1 cellular context compared by ENCODE assay signal in the genomic region with DNA sequence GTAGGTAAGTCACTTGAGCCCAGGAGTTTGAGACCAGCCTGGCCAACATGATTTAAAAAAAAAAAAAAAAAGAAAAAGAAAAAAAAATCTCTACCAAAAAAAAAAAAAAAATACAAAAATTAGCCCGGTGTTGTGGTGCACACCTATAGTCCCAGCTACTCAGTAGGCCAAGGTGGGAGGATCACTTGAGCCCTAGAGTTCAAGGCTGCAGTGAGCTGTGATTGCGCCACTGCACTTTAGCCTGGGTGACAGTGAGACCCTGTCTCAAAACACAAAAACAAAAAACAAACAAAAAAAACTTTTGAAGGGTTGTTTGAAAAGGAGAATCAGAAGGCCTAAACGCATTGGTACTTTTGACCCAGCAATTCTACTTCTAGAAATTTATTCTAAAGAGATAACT.
TF ChIP-seq lines count a peak whose summit lies in the region.

No MANE protein-coding gene starts in this region.

TF ChIP-seq in HepG2, 621 proteins besides CTCF, POLR2A, EP300 and RAD21 (continued from another document and continues in another):
- TF ChIP-seq, protein P1, sequence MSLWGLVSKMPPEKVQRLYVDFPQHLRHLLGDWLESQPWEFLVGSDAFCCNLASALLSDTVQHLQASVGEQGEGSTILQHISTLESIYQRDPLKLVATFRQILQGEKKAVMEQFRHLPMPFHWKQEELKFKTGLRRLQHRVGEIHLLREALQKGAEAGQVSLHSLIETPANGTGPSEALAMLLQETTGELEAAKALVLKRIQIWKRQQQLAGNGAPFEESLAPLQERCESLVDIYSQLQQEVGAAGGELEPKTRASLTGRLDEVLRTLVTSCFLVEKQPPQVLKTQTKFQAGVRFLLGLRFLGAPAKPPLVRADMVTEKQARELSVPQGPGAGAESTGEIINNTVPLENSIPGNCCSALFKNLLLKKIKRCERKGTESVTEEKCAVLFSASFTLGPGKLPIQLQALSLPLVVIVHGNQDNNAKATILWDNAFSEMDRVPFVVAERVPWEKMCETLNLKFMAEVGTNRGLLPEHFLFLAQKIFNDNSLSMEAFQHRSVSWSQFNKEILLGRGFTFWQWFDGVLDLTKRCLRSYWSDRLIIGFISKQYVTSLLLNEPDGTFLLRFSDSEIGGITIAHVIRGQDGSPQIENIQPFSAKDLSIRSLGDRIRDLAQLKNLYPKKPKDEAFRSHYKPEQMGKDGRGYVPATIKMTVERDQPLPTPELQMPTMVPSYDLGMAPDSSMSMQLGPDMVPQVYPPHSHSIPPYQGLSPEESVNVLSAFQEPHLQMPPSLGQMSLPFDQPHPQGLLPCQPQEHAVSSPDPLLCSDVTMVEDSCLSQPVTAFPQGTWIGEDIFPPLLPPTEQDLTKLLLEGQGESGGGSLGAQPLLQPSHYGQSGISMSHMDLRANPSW (CRISPR knock-in tag; IDR thresholded peaks at IDR 0.05; ENCODE audit: borderline replicate concordance): no peak
- no peak for TF ChIP-seq HOXA9 (CRISPR knock-in tag; IDR thresholded peaks at IDR 0.05; ENCODE audit: borderline replicate concordance)
- 0 out of 2 replicates have a peak, but pooled peaks have one; percentile 13 for TF ChIP-seq SOX5 (CRISPR knock-in tag; IDR thresholded peaks at IDR 0.05; ENCODE audit: borderline replicate concordance)
- no peak for TF ChIP-seq MED8 (CRISPR knock-in tag; IDR thresholded peaks at IDR 0.05; ENCODE audit: insufficient replicate concordance)
- no peak for TF ChIP-seq PAWR (CRISPR knock-in tag; IDR thresholded peaks at IDR 0.05; ENCODE audit: borderline replicate concordance)
- TF ChIP-seq, protein P2, sequence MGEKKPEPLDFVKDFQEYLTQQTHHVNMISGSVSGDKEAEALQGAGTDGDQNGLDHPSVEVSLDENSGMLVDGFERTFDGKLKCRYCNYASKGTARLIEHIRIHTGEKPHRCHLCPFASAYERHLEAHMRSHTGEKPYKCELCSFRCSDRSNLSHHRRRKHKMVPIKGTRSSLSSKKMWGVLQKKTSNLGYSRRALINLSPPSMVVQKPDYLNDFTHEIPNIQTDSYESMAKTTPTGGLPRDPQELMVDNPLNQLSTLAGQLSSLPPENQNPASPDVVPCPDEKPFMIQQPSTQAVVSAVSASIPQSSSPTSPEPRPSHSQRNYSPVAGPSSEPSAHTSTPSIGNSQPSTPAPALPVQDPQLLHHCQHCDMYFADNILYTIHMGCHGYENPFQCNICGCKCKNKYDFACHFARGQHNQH (CRISPR knock-in tag; IDR thresholded peaks at IDR 0.05): no peak
- no peak for TF ChIP-seq FOXP1 (IDR thresholded peaks at IDR 0.05)
- peak; percentile 64 for TF ChIP-seq FOXP1 (CRISPR knock-in tag; IDR thresholded peaks at IDR 0.05)
- TF ChIP-seq, protein P3, sequence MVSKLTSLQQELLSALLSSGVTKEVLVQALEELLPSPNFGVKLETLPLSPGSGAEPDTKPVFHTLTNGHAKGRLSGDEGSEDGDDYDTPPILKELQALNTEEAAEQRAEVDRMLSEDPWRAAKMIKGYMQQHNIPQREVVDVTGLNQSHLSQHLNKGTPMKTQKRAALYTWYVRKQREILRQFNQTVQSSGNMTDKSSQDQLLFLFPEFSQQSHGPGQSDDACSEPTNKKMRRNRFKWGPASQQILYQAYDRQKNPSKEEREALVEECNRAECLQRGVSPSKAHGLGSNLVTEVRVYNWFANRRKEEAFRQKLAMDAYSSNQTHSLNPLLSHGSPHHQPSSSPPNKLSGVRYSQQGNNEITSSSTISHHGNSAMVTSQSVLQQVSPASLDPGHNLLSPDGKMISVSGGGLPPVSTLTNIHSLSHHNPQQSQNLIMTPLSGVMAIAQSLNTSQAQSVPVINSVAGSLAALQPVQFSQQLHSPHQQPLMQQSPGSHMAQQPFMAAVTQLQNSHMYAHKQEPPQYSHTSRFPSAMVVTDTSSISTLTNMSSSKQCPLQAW (CRISPR knock-in tag; IDR thresholded peaks at IDR 0.05): no peak
- no peak for TF ChIP-seq ZNF773 (CRISPR knock-in tag; IDR thresholded peaks at IDR 0.05; ENCODE audit: borderline replicate concordance)
- peak; percentile 47; the same call in 1 of the 2 replicates for TF ChIP-seq FOXK1 (CRISPR knock-in tag; IDR thresholded peaks at IDR 0.05; ENCODE audit: borderline replicate concordance, low read depth)
- no peak for TF ChIP-seq MIXL1 (CRISPR knock-in tag; IDR thresholded peaks at IDR 0.05)
- TF ChIP-seq, protein P4, sequence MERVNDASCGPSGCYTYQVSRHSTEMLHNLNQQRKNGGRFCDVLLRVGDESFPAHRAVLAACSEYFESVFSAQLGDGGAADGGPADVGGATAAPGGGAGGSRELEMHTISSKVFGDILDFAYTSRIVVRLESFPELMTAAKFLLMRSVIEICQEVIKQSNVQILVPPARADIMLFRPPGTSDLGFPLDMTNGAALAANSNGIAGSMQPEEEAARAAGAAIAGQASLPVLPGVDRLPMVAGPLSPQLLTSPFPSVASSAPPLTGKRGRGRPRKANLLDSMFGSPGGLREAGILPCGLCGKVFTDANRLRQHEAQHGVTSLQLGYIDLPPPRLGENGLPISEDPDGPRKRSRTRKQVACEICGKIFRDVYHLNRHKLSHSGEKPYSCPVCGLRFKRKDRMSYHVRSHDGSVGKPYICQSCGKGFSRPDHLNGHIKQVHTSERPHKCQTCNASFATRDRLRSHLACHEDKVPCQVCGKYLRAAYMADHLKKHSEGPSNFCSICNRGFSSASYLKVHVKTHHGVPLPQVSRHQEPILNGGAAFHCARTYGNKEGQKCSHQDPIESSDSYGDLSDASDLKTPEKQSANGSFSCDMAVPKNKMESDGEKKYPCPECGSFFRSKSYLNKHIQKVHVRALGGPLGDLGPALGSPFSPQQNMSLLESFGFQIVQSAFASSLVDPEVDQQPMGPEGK (CRISPR knock-in tag; IDR thresholded peaks at IDR 0.05): no peak
- TF ChIP-seq SIN3B (IDR thresholded peaks at IDR 0.05; ENCODE audit: low read length): no peak
- TF ChIP-seq PHF20 (CRISPR knock-in tag; IDR thresholded peaks at IDR 0.05): no peak
- TF ChIP-seq, protein P5, sequence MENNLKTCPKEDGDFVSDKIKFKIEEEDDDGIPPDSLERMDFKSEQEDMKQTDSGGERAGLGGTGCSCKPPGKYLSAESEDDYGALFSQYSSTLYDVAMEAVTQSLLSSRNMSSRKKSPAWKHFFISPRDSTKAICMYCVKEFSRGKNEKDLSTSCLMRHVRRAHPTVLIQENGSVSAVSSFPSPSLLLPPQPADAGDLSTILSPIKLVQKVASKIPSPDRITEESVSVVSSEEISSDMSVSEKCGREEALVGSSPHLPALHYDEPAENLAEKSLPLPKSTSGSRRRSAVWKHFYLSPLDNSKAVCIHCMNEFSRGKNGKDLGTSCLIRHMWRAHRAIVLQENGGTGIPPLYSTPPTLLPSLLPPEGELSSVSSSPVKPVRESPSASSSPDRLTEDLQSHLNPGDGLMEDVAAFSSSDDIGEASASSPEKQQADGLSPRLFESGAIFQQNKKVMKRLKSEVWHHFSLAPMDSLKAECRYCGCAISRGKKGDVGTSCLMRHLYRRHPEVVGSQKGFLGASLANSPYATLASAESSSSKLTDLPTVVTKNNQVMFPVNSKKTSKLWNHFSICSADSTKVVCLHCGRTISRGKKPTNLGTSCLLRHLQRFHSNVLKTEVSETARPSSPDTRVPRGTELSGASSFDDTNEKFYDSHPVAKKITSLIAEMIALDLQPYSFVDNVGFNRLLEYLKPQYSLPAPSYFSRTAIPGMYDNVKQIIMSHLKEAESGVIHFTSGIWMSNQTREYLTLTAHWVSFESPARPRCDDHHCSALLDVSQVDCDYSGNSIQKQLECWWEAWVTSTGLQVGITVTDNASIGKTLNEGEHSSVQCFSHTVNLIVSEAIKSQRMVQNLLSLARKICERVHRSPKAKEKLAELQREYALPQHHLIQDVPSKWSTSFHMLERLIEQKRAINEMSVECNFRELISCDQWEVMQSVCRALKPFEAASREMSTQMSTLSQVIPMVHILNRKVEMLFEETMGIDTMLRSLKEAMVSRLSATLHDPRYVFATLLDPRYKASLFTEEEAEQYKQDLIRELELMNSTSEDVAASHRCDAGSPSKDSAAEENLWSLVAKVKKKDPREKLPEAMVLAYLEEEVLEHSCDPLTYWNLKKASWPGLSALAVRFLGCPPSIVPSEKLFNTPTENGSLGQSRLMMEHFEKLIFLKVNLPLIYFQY (CRISPR knock-in tag; IDR thresholded peaks at IDR 0.05; ENCODE audit: borderline replicate concordance): no peak
- no peak for TF ChIP-seq ZNF383 (CRISPR knock-in tag; IDR thresholded peaks at IDR 0.05; ENCODE audit: borderline replicate concordance)
- TF ChIP-seq ZNF33A (CRISPR knock-in tag; IDR thresholded peaks at IDR 0.05; ENCODE audit: borderline replicate concordance): no peak
- TF ChIP-seq, protein P6, sequence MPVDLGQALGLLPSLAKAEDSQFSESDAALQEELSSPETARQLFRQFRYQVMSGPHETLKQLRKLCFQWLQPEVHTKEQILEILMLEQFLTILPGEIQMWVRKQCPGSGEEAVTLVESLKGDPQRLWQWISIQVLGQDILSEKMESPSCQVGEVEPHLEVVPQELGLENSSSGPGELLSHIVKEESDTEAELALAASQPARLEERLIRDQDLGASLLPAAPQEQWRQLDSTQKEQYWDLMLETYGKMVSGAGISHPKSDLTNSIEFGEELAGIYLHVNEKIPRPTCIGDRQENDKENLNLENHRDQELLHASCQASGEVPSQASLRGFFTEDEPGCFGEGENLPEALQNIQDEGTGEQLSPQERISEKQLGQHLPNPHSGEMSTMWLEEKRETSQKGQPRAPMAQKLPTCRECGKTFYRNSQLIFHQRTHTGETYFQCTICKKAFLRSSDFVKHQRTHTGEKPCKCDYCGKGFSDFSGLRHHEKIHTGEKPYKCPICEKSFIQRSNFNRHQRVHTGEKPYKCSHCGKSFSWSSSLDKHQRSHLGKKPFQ (CRISPR knock-in tag; IDR thresholded peaks at IDR 0.05; ENCODE audit: insufficient replicate concordance): no peak
- TF ChIP-seq AGO2 (optimal IDR thresholded peaks at IDR 0.05; ENCODE audit: low read depth, low read length): no peak
- TF ChIP-seq RBFOX2 (IDR thresholded peaks at IDR 0.05; ENCODE audit: low read depth, low read length): no peak
- TF ChIP-seq, protein P7, sequence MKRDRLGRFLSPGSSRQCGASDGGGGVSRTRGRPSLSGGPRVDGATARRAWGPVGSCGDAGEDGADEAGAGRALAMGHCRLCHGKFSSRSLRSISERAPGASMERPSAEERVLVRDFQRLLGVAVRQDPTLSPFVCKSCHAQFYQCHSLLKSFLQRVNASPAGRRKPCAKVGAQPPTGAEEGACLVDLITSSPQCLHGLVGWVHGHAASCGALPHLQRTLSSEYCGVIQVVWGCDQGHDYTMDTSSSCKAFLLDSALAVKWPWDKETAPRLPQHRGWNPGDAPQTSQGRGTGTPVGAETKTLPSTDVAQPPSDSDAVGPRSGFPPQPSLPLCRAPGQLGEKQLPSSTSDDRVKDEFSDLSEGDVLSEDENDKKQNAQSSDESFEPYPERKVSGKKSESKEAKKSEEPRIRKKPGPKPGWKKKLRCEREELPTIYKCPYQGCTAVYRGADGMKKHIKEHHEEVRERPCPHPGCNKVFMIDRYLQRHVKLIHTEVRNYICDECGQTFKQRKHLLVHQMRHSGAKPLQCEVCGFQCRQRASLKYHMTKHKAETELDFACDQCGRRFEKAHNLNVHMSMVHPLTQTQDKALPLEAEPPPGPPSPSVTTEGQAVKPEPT (CRISPR knock-in tag; IDR thresholded peaks at IDR 0.05; ENCODE audit: low read depth): no peak
- TF ChIP-seq ZNF569 (CRISPR knock-in tag; IDR thresholded peaks at IDR 0.05; ENCODE audit: borderline replicate concordance): no peak
- no peak for TF ChIP-seq TCF7L2 (IDR thresholded peaks at IDR 0.05; ENCODE audit: low read depth, low read length)
- no peak for TF ChIP-seq ZNF446 (CRISPR knock-in tag; IDR thresholded peaks at IDR 0.05)
- TF ChIP-seq NFRKB (IDR thresholded peaks at IDR 0.05): no peak
- TF ChIP-seq, protein P8, sequence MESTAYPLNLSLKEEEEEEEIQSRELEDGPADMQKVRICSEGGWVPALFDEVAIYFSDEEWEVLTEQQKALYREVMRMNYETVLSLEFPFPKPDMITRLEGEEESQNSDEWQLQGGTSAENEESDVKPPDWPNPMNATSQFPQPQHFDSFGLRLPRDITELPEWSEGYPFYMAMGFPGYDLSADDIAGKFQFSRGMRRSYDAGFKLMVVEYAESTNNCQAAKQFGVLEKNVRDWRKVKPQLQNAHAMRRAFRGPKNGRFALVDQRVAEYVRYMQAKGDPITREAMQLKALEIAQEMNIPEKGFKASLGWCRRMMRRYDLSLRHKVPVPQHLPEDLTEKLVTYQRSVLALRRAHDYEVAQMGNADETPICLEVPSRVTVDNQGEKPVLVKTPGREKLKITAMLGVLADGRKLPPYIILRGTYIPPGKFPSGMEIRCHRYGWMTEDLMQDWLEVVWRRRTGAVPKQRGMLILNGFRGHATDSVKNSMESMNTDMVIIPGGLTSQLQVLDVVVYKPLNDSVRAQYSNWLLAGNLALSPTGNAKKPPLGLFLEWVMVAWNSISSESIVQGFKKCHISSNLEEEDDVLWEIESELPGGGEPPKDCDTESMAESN (CRISPR knock-in tag; conservative IDR thresholded peaks at IDR 0.05): no peak
- peak; percentile 65; the same call in 1 of the 2 replicates for TF ChIP-seq CEBPB (IDR thresholded peaks at IDR 0.05; ENCODE audit: borderline replicate concordance, low read depth, low read length)
- TF ChIP-seq SP1 (IDR thresholded peaks at IDR 0.05): no peak
- TF ChIP-seq SP1 (CRISPR knock-in tag; IDR thresholded peaks at IDR 0.05): no peak
- no peak for TF ChIP-seq GPN1 (CRISPR knock-in tag; IDR thresholded peaks at IDR 0.05; ENCODE audit: borderline replicate concordance)
- TF ChIP-seq NFE2 (CRISPR knock-in tag; IDR thresholded peaks at IDR 0.05): no peak
- no peak for TF ChIP-seq ZNF567 (CRISPR knock-in tag; IDR thresholded peaks at IDR 0.05; ENCODE audit: borderline replicate concordance)
- TF ChIP-seq ZMAT3 (CRISPR knock-in tag; conservative IDR thresholded peaks at IDR 0.05): no peak
- no peak for TF ChIP-seq FOXC1 (CRISPR knock-in tag; IDR thresholded peaks at IDR 0.05; ENCODE audit: borderline replicate concordance)
- no peak for TF ChIP-seq ZNF713 (CRISPR knock-in tag; IDR thresholded peaks at IDR 0.05)
- TF ChIP-seq, protein P9, sequence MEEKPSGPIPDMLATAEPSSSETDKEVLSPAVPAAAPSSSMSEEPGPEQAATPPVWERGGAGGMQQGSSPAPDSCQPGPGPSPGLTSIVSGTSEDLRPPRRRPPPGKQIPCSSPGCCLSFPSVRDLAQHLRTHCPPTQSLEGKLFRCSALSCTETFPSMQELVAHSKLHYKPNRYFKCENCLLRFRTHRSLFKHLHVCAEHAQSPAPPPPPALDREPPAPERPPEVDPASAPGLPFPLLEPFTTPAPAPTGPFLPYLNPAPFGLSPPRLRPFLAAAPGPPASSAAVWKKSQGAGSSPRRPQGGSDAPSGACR (CRISPR knock-in tag; IDR thresholded peaks at IDR 0.05): no peak
- 0 out of 2 replicates have a peak, but pooled peaks have one; percentile 32 for TF ChIP-seq ZNF644 (CRISPR knock-in tag; IDR thresholded peaks at IDR 0.05; ENCODE audit: low read depth)
- TF ChIP-seq PHB2 (IDR thresholded peaks at IDR 0.05; ENCODE audit: partially characterized antibody): no peak
